In the genomic region with DNA sequence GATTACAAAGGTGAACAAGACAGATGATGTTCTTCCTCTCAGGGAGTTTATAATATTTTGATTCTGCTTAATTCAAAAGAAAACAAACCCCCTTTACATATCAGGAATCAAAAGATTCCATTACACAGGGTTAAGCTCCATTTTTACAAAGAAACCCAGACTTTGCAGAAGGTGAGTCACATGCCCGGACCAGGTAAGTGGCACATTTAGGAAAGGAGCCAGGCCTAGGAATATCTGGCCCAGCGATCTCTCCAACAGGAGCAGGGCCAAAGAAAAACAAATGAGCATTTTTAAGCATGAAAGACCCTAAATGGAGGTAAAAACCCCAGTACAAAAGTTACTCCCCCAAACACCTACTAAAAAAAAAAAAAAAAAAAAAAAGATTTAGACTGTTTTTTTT, we compare ENCODE assay signal across 1 cellular context.
TF ChIP-seq lines count a peak whose summit lies in the region.

No MANE protein-coding gene starts in this region.

TF ChIP-seq in endothelial cell of umbilical vein, 7 proteins besides CTCF, POLR2A, EP300 and RAD21:
- TF ChIP-seq, protein P1, sequence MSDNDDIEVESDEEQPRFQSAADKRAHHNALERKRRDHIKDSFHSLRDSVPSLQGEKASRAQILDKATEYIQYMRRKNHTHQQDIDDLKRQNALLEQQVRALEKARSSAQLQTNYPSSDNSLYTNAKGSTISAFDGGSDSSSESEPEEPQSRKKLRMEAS (IDR thresholded peaks at IDR 0.05; ENCODE audit: insufficient read depth, insufficient read length), result no peak
- no peak for TF ChIP-seq POLR2AphosphoS5 (IDR thresholded peaks at IDR 0.05; ENCODE audit: insufficient read depth, low read depth, low read length)
- no peak for TF ChIP-seq MYC (IDR thresholded peaks at IDR 0.05; ENCODE audit: low read depth, low read length)
- TF ChIP-seq JUN (IDR thresholded peaks at IDR 0.05; ENCODE audit: borderline replicate concordance, insufficient read depth, insufficient read length, low read depth), result no peak
- no peak for TF ChIP-seq FOS (IDR thresholded peaks at IDR 0.05; ENCODE audit: borderline replicate concordance, insufficient read depth, low read length)
- TF ChIP-seq EZH2 (IDR thresholded peaks at IDR 0.05; ENCODE audit: borderline replicate concordance, low read depth, low read length, severe bottlenecking), result no peak
- no peak for TF ChIP-seq GATA2 (IDR thresholded peaks at IDR 0.05; ENCODE audit: insufficient read depth, insufficient read length, low read depth, low read length)
